2 cellular contexts compared by ENCODE assay signal in genomic region chr1:202179828-202180750, GRCh38.
TF ChIP-seq lines count a peak whose summit lies in the region.

No MANE protein-coding gene starts in this region.

TF ChIP-seq in GM12891, 5 proteins besides CTCF, POLR2A, EP300 and RAD21:
- TF ChIP-seq PAX5 (IDR thresholded peaks at IDR 0.05; ENCODE audit: insufficient read depth, low read length, severe bottlenecking): no peak

TF ChIP-seq in K562, 482 proteins besides CTCF, POLR2A, EP300 and RAD21:
- TF ChIP-seq ZNF311 (CRISPR knock-in tag; IDR thresholded peaks at IDR 0.05): no peak
- TF ChIP-seq POLR2G (IDR thresholded peaks at IDR 0.05; ENCODE audit: low read depth, low read length): peak; percentile 47; the same call in 1 of the 2 replicates
